9 cellular contexts compared by ENCODE assay signal in the genomic region with DNA sequence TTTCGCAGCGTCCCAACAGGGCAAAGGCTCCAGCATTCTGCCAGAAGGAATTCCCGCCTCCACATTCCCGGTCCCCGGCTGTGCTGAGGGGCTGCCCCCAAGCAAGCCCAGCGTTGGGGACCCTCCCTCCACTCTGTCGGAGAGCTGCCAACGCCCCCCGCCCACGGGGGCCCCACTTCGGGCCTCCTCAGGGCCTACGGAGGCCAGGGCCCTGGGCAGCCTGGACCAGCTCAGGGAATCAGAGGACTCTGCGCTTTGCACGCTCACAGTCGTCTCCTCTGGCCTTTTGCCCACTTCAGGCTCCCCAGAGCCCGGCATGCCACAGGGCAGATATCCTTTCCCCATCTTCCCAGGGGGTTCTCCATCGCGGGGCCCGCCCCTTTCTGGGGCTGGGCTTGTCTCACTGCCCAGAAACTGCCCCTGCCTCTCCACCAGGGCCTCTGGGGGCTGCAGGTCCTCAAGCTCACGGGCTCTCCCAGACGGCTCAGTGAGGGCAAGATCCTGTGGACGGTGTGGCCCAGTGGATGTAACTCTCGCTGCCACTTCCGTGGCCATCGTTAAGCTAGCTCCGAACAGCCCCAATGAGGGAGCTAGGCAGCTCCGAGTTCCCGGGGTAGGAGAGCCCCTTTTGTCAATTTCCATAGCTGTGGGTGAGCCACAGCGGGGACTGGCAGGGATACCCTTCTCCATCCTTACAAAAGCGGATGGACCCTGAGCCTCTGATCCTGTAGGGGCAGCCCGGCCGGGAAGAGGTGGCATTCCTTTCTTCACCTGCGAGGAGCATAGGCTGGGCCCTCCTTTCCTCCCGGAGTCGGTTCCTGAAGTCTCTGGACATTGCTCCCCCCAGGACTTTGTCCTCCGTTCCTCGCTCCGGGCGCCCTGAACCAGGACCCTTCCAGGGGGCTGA. TPM values are rescaled to one million over a fixed set of nuclear protein-coding genes. Genes with fewer than 3 reads are reported as not detected.
DNase-seq lines count a peak whose midpoint lies in the region; ATAC-seq, FAIRE-seq and TF ChIP-seq lines count a peak whose summit lies in the region.
"Had no signal": no experiment of that assay in that cellular context is flagged by ENCODE, and none has a peak within 500 bp of the region (broad histone marks: within the 10 kb centered on the region; RNA-seq: fewer than 3 reads in every experiment).

No MANE protein-coding gene starts in this region.

- WGBS in thyroid gland, 2 donors = 64 to 70% methylated on average over 32 to 38 of the region's 39 CpGs

- no peak for FAIRE-seq in GM12892 (lab: Jason Lieb, UNC)

- no peaks in the 10 kb centered on the region for H3K9me3 ChIP-seq in thyroid gland

- intact Hi-C loops in thyroid gland (cut with DNase I) = loop anchor here (10.0 kb wide), 1 partner anchor 101 kb away; no protein-coding TSS in a partner anchor

- peak overlapping the region; percentile 92 for H3K4me3 Mint-ChIP-seq in memory B cell

- ATAC-seq in memory B cell (ENCODE audit: low read depth) = no peak

- H3K36me3 ChIP-seq in thyroid gland = no peaks in the 10 kb centered on the region

- no peaks in the 10 kb centered on the region for H3K9me3 Mint-ChIP-seq in memory B cell

- H3K36me3 Mint-ChIP-seq in memory B cell = peaks cover 17% of the 10 kb centered on the region

- TF ChIP-seq CTCF in thyroid gland (IDR thresholded peaks at IDR 0.05) = no peak

- DNase-seq in activated CD4-positive, alpha-beta T cell treated with anti-CD3 and anti-CD28 coated beads, Interleukin-2, amount 50 U/mL, for 1 hour = peak; percentile 31
- no peak for DNase-seq in activated CD4-positive, alpha-beta T cell treated with anti-CD3 and anti-CD28 coated beads for 4 hours
- DNase-seq in caudate nucleus (lab: John Stamatoyannopoulos, UW) = peak in 29 of 61 donors; percentile 18 to 72 (median 44)
- no peak for DNase-seq in memory B cell (ENCODE audit: low spot score in 2 of 2)
- no peak for DNase-seq in thyroid gland
- DNase-seq in dermis blood vessel endothelial cell = no peak
- DNase-seq in GM12892 (ENCODE audit: insufficient read length) = no peak
- no peak for DNase-seq in NCI-H526 treated with DMSO at 0.1 percent for 48 hours (lab: John Stamatoyannopoulos, UW)
- DNase-seq: ACHN had no signal

- H3K27ac ChIP-seq in caudate nucleus (ENCODE audit: low read depth, low read length) = peak overlapping the region; percentile 97
- H3K27ac ChIP-seq in thyroid gland = peak overlapping the region in 2 of 3 donors; percentile 85

- H3K27me3 ChIP-seq in thyroid gland = no peaks in the 10 kb centered on the region

- H3K4me1 Mint-ChIP-seq in memory B cell = peaks cover 45% of the 10 kb centered on the region

- H3K27me3 Mint-ChIP-seq in memory B cell = no peaks in the 10 kb centered on the region

- H3K4me1 ChIP-seq in thyroid gland = peaks cover 26 to 49% of the 10 kb centered on the region in 2 donors

- no peak overlapping the region for H3K4me3 ChIP-seq in thyroid gland (replicated peaks in 1 of 3)

- no peak overlapping the region for H3K27ac Mint-ChIP-seq in memory B cell

- TF ChIP-seq POLR2A in thyroid gland (IDR thresholded peaks at IDR 0.05) (no peak), GM12892 (IDR thresholded peaks at IDR 0.05; ENCODE audit: low read depth, low read length) (no peak)

RNA-seq across cellular contexts. Expression of a gene that starts 2.8 kb away (rescaled TPM):
- total RNA-seq in thyroid gland (10 to 100 TPM; 19.1 to 24.0 (median 22.2) TPM), dermis blood vessel endothelial cell (36.9 TPM in 2 replicates)
- 8.6 TPM for polyA plus RNA-seq in GM12892 (2012; ENCODE audit: missing spikeins)
